ENCODE assay signal across 1 cellular context in genomic region chr15:72493220-72493619, GRCh38.
TF ChIP-seq lines count a peak whose summit lies in the region.

No MANE protein-coding gene starts in this region.

TF ChIP-seq in A549, 52 proteins besides CTCF, POLR2A, EP300 and RAD21 (continued from another document):
- no peak for TF ChIP-seq USF2 (IDR thresholded peaks at IDR 0.05)
- no peak for TF ChIP-seq FOSB (CRISPR knock-in tag; IDR thresholded peaks at IDR 0.05)
- TF ChIP-seq RARB (CRISPR knock-in tag; IDR thresholded peaks at IDR 0.05), result no peak
- TF ChIP-seq HES2 (IDR thresholded peaks at IDR 0.05), result no peak
